9 cellular contexts compared by ENCODE assay signal in genomic region chr1:19437911-19438310, GRCh38. TPM values are rescaled to one million over a fixed set of nuclear protein-coding genes. Genes with fewer than 3 reads are reported as not detected.
DNase-seq lines count a peak whose midpoint lies in the region; ATAC-seq and TF ChIP-seq lines count a peak whose summit lies in the region.
"Had no signal": no experiment of that assay in that cellular context is flagged by ENCODE, and none has a peak within 500 bp of the region (broad histone marks: within the 10 kb centered on the region; RNA-seq: fewer than 3 reads in every experiment).

No MANE protein-coding gene starts in this region.

- H3K36me3 ChIP-seq in esophagus muscularis mucosa (no peaks in the 10 kb centered on the region), mucosa of stomach (ENCODE audit: control insufficient read depth, insufficient read depth, low read length) (no peaks in the 10 kb centered on the region), thyroid gland (no peaks in the 10 kb centered on the region)

- DNase-seq in NCI-H510A treated with DMSO at 0.1 percent for 48 hours (lab: John Stamatoyannopoulos, UW) (peak; percentile 70), NCI-H510A (lab: John Stamatoyannopoulos, UW) (no peak), esophagus muscularis mucosa (ENCODE audit: extremely low spot score) (no peak), thyroid gland (peak in 1 of 2 donors; percentile 38), head of caudate nucleus (no peak)
- DNase-seq: Karpas-422 had no signal

- H3K4me3 ChIP-seq in esophagus muscularis mucosa: peak overlapping the region in 3 of 4 donors; percentile 0 to 10 (median 7)
- no peak overlapping the region for H3K4me3 ChIP-seq in mucosa of stomach (ENCODE audit: low read length)
- H3K4me3 ChIP-seq in thyroid gland (replicated peaks in 1 of 3): no peak overlapping the region

- H3K4me1 ChIP-seq in esophagus muscularis mucosa (peaks cover 99 to 100% (median 100%) of the 10 kb centered on the region in 4 donors), mucosa of stomach (ENCODE audit: control insufficient read depth, insufficient read depth, low read length) (peaks cover 70% of the 10 kb centered on the region), thyroid gland (peaks cover 74 to 96% of the 10 kb centered on the region in 2 donors)

- TF ChIP-seq CTCF in esophagus muscularis mucosa (IDR thresholded peaks at IDR 0.05) (no peak), thyroid gland (IDR thresholded peaks at IDR 0.05) (no peak)

- peak overlapping the region; percentile 28 for H3K9ac ChIP-seq in mucosa of stomach (ENCODE audit: low read length)

- no peaks in the 10 kb centered on the region for H3K9me3 ChIP-seq in esophagus muscularis mucosa
- no peaks in the 10 kb centered on the region for H3K9me3 ChIP-seq in mucosa of stomach (ENCODE audit: control insufficient read depth, low read length)
- no peaks in the 10 kb centered on the region for H3K9me3 ChIP-seq in thyroid gland

- 22% methylated on average over 14 of the region's 17 CpGs for WGBS in esophagus muscularis mucosa
- WGBS in thyroid gland, 2 donors: 59 to 71% methylated on average over 17 of the region's 17 CpGs

- no peaks in the 10 kb centered on the region for H3K27me3 ChIP-seq in esophagus muscularis mucosa
- no peaks in the 10 kb centered on the region for H3K27me3 ChIP-seq in mucosa of stomach (ENCODE audit: control insufficient read depth, insufficient read depth, low read length)
- no peaks in the 10 kb centered on the region for H3K27me3 ChIP-seq in thyroid gland

- peak; percentile 80 for TF ChIP-seq EP300 in esophagus muscularis mucosa (IDR thresholded peaks at IDR 0.05)

- H3K27ac ChIP-seq in esophagus muscularis mucosa (replicated peaks in 1 of 4) (peak overlapping the region; percentile 88 to 97 (median 92)), thyroid gland (peak overlapping the region; percentile 64 to 78 (median 74))

- ATAC-seq in HG02763 (IDR thresholded peaks at IDR 0.05; ENCODE audit: unreplicated experiment): no peak
- no peak for ATAC-seq in GM21528 (IDR thresholded peaks at IDR 0.05; ENCODE audit: low FRiP score, unreplicated experiment)

- intact Hi-C loops in esophagus muscularis mucosa (cut with DNase I): no loop called here
- intact Hi-C loops in thyroid gland (cut with DNase I): no loop called here
- intact Hi-C loops in head of caudate nucleus (cut with DNase I): no loop called here

- TF ChIP-seq POLR2A in esophagus muscularis mucosa (IDR thresholded peaks at IDR 0.05; ENCODE audit: low read depth) (no peak), thyroid gland (IDR thresholded peaks at IDR 0.05) (no peak)

RNA-seq across cellular contexts. Expression of gene CAPZB, which starts 47.4 kb away (rescaled TPM):
- 100 to 1,000 TPM; 186 to 261 (median 203) TPM for total RNA-seq in esophagus muscularis mucosa
- 100 to 1,000 TPM in 2 of 4 donors, 10 to 100 TPM in 2; 75.4 to 116 (median 93.1) TPM for total RNA-seq in thyroid gland

Comparison
In these comparisons a context has a peak if more than half of its experiments do, and no peak if none do; other contexts are left out.
1. H3K4me3 ChIP-seq: peak in esophagus muscularis mucosa (3 of 4); none in mucosa of stomach (single experiment) and thyroid gland (0 of 3).